11 cellular contexts compared by ENCODE assay signal in the genomic region with DNA sequence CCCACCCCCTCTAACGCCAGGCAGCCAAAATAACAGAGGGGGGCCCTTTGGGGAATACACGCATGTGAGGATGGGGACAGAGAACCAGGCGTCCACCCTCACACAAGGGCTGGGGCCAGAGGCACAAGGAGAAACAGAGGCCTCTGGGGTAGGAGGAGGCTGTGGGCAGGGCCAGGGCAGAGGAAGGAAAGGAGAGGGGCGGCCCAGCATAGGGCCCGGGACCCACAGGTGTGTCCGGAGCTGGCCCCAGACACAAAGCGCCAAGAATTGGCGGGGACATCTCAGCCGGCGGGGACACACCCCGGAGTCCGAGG. TPM values are rescaled to one million over a fixed set of nuclear protein-coding genes. Genes with fewer than 3 reads are reported as not detected.
DNase-seq lines count a peak whose midpoint lies in the region; ATAC-seq and TF ChIP-seq lines count a peak whose summit lies in the region.
"Had no signal": no experiment of that assay in that cellular context is flagged by ENCODE, and none has a peak within 500 bp of the region (broad histone marks: within the 10 kb centered on the region; RNA-seq: fewer than 3 reads in every experiment).

No MANE protein-coding gene starts in this region.

- in situ Hi-C loops in G401 (cut with HindIII; ENCODE audit: low sequenced_read_pairs): no loop called here
- in situ Hi-C loops in mammary epithelial cell (cut with MboI; ENCODE audit: low sequenced_read_pairs in 2 of 2): no loop called here
- in situ Hi-C loops in GM13977 (cut with MboI; ENCODE audit: low pct_unique_long_range_greater_than_20kb, low sequenced_read_pairs, unreplicated experiment): loop anchor here (25.0 kb wide), 1 partner anchor 728 kb away; no protein-coding TSS in a partner anchor

- no peak for TF ChIP-seq CTCF in mammary epithelial cell (conservative IDR thresholded peaks at IDR 0.05 in 1 of 2, IDR thresholded peaks at IDR 0.05 in 1 of 2; ENCODE audit: extremely low read depth in 1 of 2, insufficient read depth in 1 of 2, low read depth in 1 of 2, low read length in 2 of 2)
- TF ChIP-seq CTCF in retinal pigment epithelial cell (conservative IDR thresholded peaks at IDR 0.05; ENCODE audit: low read depth, low read length): no peak
- no peak for TF ChIP-seq CTCF in GM13977 (IDR thresholded peaks at IDR 0.05; ENCODE audit: extremely low read depth, insufficient read depth, missing control alignments)

- intact Hi-C loops in mammary epithelial cell (cut with micrococcal nuclease): loop anchor here (5.0 to 10.0 kb wide), 2 partner anchors 143 to 730 kb away; no protein-coding TSS in a partner anchor

- dilution Hi-C loops in mammary epithelial cell (cut with HindIII; ENCODE audit: low sequenced_read_pairs): no loop called here

- H3K36me3 ChIP-seq in mammary epithelial cell (ENCODE audit: insufficient read depth, low read length) (peaks cover 7% of the 10 kb centered on the region), iPS-15b (ENCODE audit: control insufficient read depth, insufficient read depth, low read length) (no peaks in the 10 kb centered on the region)

- H3K4me3 ChIP-seq in mammary epithelial cell (replicated peaks in 1 of 3; ENCODE audit: insufficient read depth in 1 of 3, low read depth in 2 of 3, low read length in 3 of 3) (peak overlapping the region in 2 of 3 experiments; percentile 42 to 43), iPS-15b (ENCODE audit: low read depth, low read length) (peak overlapping the region; percentile 54), retinal pigment epithelial cell (ENCODE audit: low read length) (peak overlapping the region; percentile 53)

- H3K9me3 ChIP-seq in mammary epithelial cell (replicated peaks; ENCODE audit: insufficient read depth, low read length) (no peaks in the 10 kb centered on the region), iPS-15b (ENCODE audit: control insufficient read depth, insufficient read depth, low read length) (no peaks in the 10 kb centered on the region)

- H3K27ac ChIP-seq in mammary epithelial cell (ENCODE audit: insufficient read depth, low read depth, low read length): no peak overlapping the region

- BruUV-seq in mammary epithelial cell (replicated peaks; lab: Mats Ljungman, UMichigan): no TSS peak

- 71% methylated on average over 4 of the region's 12 CpGs for whole genome bisulfite sequencing in mammary epithelial cell (ENCODE audit: low coverage, missing lambda C conversion rate)

- H3K79me2 ChIP-seq in mammary epithelial cell (ENCODE audit: insufficient read depth, low read length): peaks cover 92% of the 10 kb centered on the region

- H3K4me1 ChIP-seq in mammary epithelial cell (ENCODE audit: insufficient read depth, low read length): peaks cover 46% of the 10 kb centered on the region
- peaks cover 3% of the 10 kb centered on the region for H3K4me1 ChIP-seq in iPS-15b (ENCODE audit: control insufficient read depth, insufficient read depth, low read length)

- no peak for ATAC-seq in HG03039 (IDR thresholded peaks at IDR 0.05; ENCODE audit: unreplicated experiment)
- ATAC-seq: activated T-helper 17 cell treated with anti-CD3 and anti-CD28 coated beads, Interleukin-2, amount 50 U/mL, for 72 hours had no signal

- H3K27me3 ChIP-seq in mammary epithelial cell (ENCODE audit: insufficient read depth, low read length) (no peaks in the 10 kb centered on the region), iPS-15b (ENCODE audit: control insufficient read depth, insufficient read depth, low read length) (peaks cover 5% of the 10 kb centered on the region)

- H3K4me2 ChIP-seq in mammary epithelial cell (ENCODE audit: insufficient read depth, low read depth, low read length): peak overlapping the region; percentile 80

- CTCF ChIA-PET in mammary epithelial cell (lab: Charles Lee; ENCODE audit: low non-redundant PET): no interaction called here

- H4K20me1 ChIP-seq in mammary epithelial cell (ENCODE audit: insufficient read depth, low read length): no peaks in the 10 kb centered on the region

- DNase-seq in G401 (ENCODE audit: low spot score) (peak; percentile 33), mammary epithelial cell (no peak), retinal pigment epithelial cell (ENCODE audit: low read depth) (no peak), SIG-M5 treated with dmso at 0.1 percent for 504 hours (lab: John Stamatoyannopoulos, UW; ENCODE audit: unreplicated experiment) (no peak), NCI-H1436 (lab: John Stamatoyannopoulos, UW) (no peak), GM13977 (ENCODE audit: low spot score) (no peak)
- DNase-seq: DMS 273 treated with DMSO at 0.1 percent for 48 hours, islet precursor cell had no signal

- no peak overlapping the region for H3K9ac ChIP-seq in mammary epithelial cell (ENCODE audit: insufficient read depth, low read length)
- H3K9ac ChIP-seq in iPS-15b (ENCODE audit: low read depth, low read length): peak overlapping the region; percentile 37

- no peak overlapping the region for H2AFZ ChIP-seq in mammary epithelial cell (ENCODE audit: low read depth, low read length)

RNA-seq across cellular contexts. Expression of gene PLEKHG5, which starts 6.7 kb away (rescaled TPM):
- total RNA-seq in G401 (2014; rRNA removed; shearing (Covaris generic)): 8.2 and 8.6 TPM in 2 replicates
- total RNA-seq in mammary epithelial cell: 10 to 100 TPM; 19.0 to 88.8 TPM
- 25.3 TPM for polyA plus RNA-seq in mammary epithelial cell
- 20.3 TPM for polyA minus RNA-seq in mammary epithelial cell

RNA-seq across cellular contexts. Expression of gene TNFRSF25, which starts 18.8 kb away (rescaled TPM):
- 4.9 and 6.1 TPM in 2 replicates for total RNA-seq in G401 (2014; rRNA removed; shearing (Covaris generic))
- total RNA-seq in mammary epithelial cell: 10 to 100 TPM in 1 of 2 donors, 1 to 10 TPM in 1; 6.7 to 60.9 TPM
- 21.0 TPM for polyA plus RNA-seq in mammary epithelial cell
- 5.8 TPM for polyA minus RNA-seq in mammary epithelial cell
